ENCODE assay signal across 8 cellular contexts in genomic region chr11:67240575-67241389, GRCh38. TPM values are rescaled to one million over a fixed set of nuclear protein-coding genes. Genes with fewer than 3 reads are reported as not detected.
DNase-seq lines count a peak whose midpoint lies in the region; ATAC-seq and TF ChIP-seq lines count a peak whose summit lies in the region.

No MANE protein-coding gene starts in this region.

- intact Hi-C loops in dendritic cell treated with granulocyte-macrophage colony-stimulating factor and Interleukin-4, amounts not matched to agents 40 ng/mL and 50 ng/mL, for 4 days (cut with micrococcal nuclease), result loop anchor here (1.0 kb wide), 1 partner anchor 12 kb away; no protein-coding TSS in a partner anchor
- intact Hi-C loops in lower lobe of right lung (cut with DNase I), result no loop called here

- H3K9me3 Mint-ChIP-seq in dendritic cell treated with granulocyte-macrophage colony-stimulating factor and Interleukin-4, amounts not matched to agents 40 ng/mL and 50 ng/mL, for 4 days, result no peaks in the 10 kb centered on the region

- TF ChIP-seq CTCF in lower lobe of right lung (IDR thresholded peaks at IDR 0.05), result no peak

- H4K20me1 ChIP-seq in BLaER1, result peaks cover 90% of the 10 kb centered on the region

- no peaks in the 10 kb centered on the region for H3K9me3 ChIP-seq in BLaER1
- H3K9me3 ChIP-seq in lower lobe of right lung, result no peaks in the 10 kb centered on the region

- H3K27me3 Mint-ChIP-seq in dendritic cell treated with granulocyte-macrophage colony-stimulating factor and Interleukin-4, amounts not matched to agents 40 ng/mL and 50 ng/mL, for 4 days, result no peaks in the 10 kb centered on the region

- H3K36me3 ChIP-seq in BLaER1 (peaks cover 56% of the 10 kb centered on the region), lower lobe of right lung (peaks cover 41% of the 10 kb centered on the region)

- peaks cover 65% of the 10 kb centered on the region for H3K4me1 Mint-ChIP-seq in dendritic cell treated with granulocyte-macrophage colony-stimulating factor and Interleukin-4, amounts not matched to agents 40 ng/mL and 50 ng/mL, for 4 days (ENCODE audit: low read depth)

- H3K4me2 ChIP-seq in BLaER1, result peak overlapping the region; percentile 94

- H3K27me3 ChIP-seq in BLaER1 (no peaks in the 10 kb centered on the region), lower lobe of right lung (ENCODE audit: low read depth) (no peaks in the 10 kb centered on the region)

- peak overlapping the region; percentile 96 for H3K9ac ChIP-seq in BLaER1

- peak overlapping the region; percentile 75 for H3K4me3 ChIP-seq in BLaER1
- H3K4me3 ChIP-seq in lower lobe of right lung, result peak overlapping the region; percentile 73

- DNase-seq in NCI-H2196 treated with DMSO at 0.1 percent for 48 hours (lab: John Stamatoyannopoulos, UW; ENCODE audit: unreplicated experiment) (peak; percentile 9), lower lobe of right lung (peak; percentile 85)
- peak; percentile 70 to 72 for DNase-seq in activated CD4-positive, alpha-beta T cell treated with anti-CD3 and anti-CD28 coated beads for 4 hours
- DNase-seq in stimulated activated CD4-positive, alpha-beta T cell treated with anti-CD3 and anti-CD28 coated beads, TNF-alpha, amount 100 ng/mL, for 4 hours (ENCODE audit: low read depth in 3 of 3), result peak; percentile 46 to 60 (median 50)

- peaks cover 65% of the 10 kb centered on the region for H3K36me3 Mint-ChIP-seq in dendritic cell treated with granulocyte-macrophage colony-stimulating factor and Interleukin-4, amounts not matched to agents 40 ng/mL and 50 ng/mL, for 4 days (ENCODE audit: low read depth)

- H3K27ac ChIP-seq in BLaER1 (peak overlapping the region; percentile 94), lower lobe of right lung (peak overlapping the region; percentile 94)

- H3K4me3 Mint-ChIP-seq in dendritic cell treated with granulocyte-macrophage colony-stimulating factor and Interleukin-4, amounts not matched to agents 40 ng/mL and 50 ng/mL, for 4 days, result peak overlapping the region; percentile 87

- peak overlapping the region; percentile 100 for H3K27ac Mint-ChIP-seq in dendritic cell treated with granulocyte-macrophage colony-stimulating factor and Interleukin-4, amounts not matched to agents 40 ng/mL and 50 ng/mL, for 4 days

- H3K4me1 ChIP-seq in BLaER1 (peaks cover 42% of the 10 kb centered on the region), lower lobe of right lung (peaks cover 55% of the 10 kb centered on the region)

- ATAC-seq in GM21529 (IDR thresholded peaks at IDR 0.05; ENCODE audit: unreplicated experiment), result peak; percentile 26
- ATAC-seq in lower lobe of right lung, result peak; percentile 74 to 77
- ATAC-seq in HG03439 (IDR thresholded peaks at IDR 0.05; ENCODE audit: unreplicated experiment), result no peak

RNA-seq across cellular contexts. Expression of gene GRK2, which starts 25.5 kb away (rescaled TPM):
- 101 TPM for total RNA-seq in lower lobe of right lung

RNA-seq across cellular contexts. Expression of gene ANKRD13D, which starts 48.3 kb away (rescaled TPM):
- total RNA-seq in lower lobe of right lung, result 66.9 TPM

Comparison
In these comparisons a context has a peak if more than half of its experiments do, and no peak if none do; other contexts are left out.
1. DNase-seq: peak in every context shown above with its lines; median percentile 85 in lower lobe of right lung; 71 in activated CD4-positive, alpha-beta T cell treated with anti-CD3 and anti-CD28 coated beads for 4 hours; 50 in stimulated activated CD4-positive, alpha-beta T cell treated with anti-CD3 and anti-CD28 coated beads, TNF-alpha, amount 100 ng/mL, for 4 hours; 9 in NCI-H2196 treated with DMSO at 0.1 percent for 48 hours.